In the genomic region with DNA sequence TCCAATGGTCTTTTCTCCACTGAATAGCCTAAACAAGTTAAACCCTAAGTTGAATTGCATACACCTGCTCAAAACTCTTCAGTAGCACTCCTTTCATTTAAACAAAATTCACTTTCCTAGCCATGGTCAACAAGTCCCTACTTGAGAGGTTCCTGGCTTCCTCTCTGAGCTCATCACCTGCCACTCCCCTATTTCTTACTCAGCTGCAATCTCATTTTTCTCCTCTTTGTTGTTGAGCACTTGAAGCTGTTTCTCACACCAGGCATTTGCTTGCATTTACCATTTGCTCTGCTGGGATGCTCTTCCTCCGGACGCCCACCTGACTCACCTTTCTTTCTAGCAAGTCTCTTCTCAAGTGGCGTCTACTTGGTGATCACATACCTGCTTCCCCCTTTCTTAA, we compare ENCODE assay signal across 28 cellular contexts. TPM values are rescaled to one million over a fixed set of nuclear protein-coding genes. Genes with fewer than 3 reads are reported as not detected.
A peak's percentile ranks its signal among the peaks of the same experiment; 100 is the strongest.
DNase-seq lines count a peak whose midpoint lies in the region; ATAC-seq and TF ChIP-seq lines count a peak whose summit lies in the region.
"Had no signal": no experiment of that assay in that cellular context is flagged by ENCODE, and none has a peak within 500 bp of the region (broad histone marks: within the 10 kb centered on the region; RNA-seq: fewer than 3 reads in every experiment).

No MANE protein-coding gene starts in this region.

- peak overlapping the region; percentile 74 for H3K4me2 ChIP-seq in mammary epithelial cell (ENCODE audit: insufficient read depth, low read depth, low read length)
- H3K4me2 ChIP-seq: KMS-11 had no signal

- H3K4me1 Mint-ChIP-seq in activated CD4-positive, alpha-beta memory T cell treated with anti-CD3 and anti-CD28 coated beads, Interleukin-2, amount 10 ng/mL, durations not matched to agents 7 days and 5 days = no peaks in the 10 kb centered on the region

- no peaks in the 10 kb centered on the region for H4K20me1 ChIP-seq in mammary epithelial cell (ENCODE audit: insufficient read depth, low read length)

- no peak for TF ChIP-seq CTCF in mammary epithelial cell (conservative IDR thresholded peaks at IDR 0.05 in 1 of 2, IDR thresholded peaks at IDR 0.05 in 1 of 2; ENCODE audit: extremely low read depth in 1 of 2, insufficient read depth in 1 of 2, low read depth in 1 of 2, low read length in 2 of 2)

- no peaks in the 10 kb centered on the region for H3K27me3 ChIP-seq in mammary epithelial cell (ENCODE audit: insufficient read depth, low read length)
- H3K27me3 ChIP-seq: thyroid gland had no signal

- in situ Hi-C loops in mammary epithelial cell (cut with MboI; ENCODE audit: low sequenced_read_pairs in 2 of 2) = no loop called here

- H3K9me3 Mint-ChIP-seq in activated CD4-positive, alpha-beta memory T cell treated with anti-CD3 and anti-CD28 coated beads, Interleukin-2, amount 10 ng/mL, durations not matched to agents 7 days and 5 days = no peaks in the 10 kb centered on the region
- H3K9me3 Mint-ChIP-seq: activated B cell treated with CpG ODN at 0.5 μM for 24 hours; activated naive CD4-positive, alpha-beta T cell treated with anti-CD3 and anti-CD28 coated beads for 36 hours; activated T-cell treated with anti-CD3 and anti-CD28 coated beads, Interleukin-2, amount 50 U/mL, for 24 hours; CD4-positive, alpha-beta T cell; nephron progenitor cell had no signal

- H3K9me3 ChIP-seq in mammary epithelial cell (replicated peaks; ENCODE audit: insufficient read depth, low read length) (no peaks in the 10 kb centered on the region), mesodermal cell (ENCODE audit: control insufficient read depth, low read length) (no peaks in the 10 kb centered on the region)
- H3K9me3 ChIP-seq: thyroid gland had no signal

- H2AFZ ChIP-seq in mammary epithelial cell (ENCODE audit: low read depth, low read length) = peak overlapping the region; percentile 74

- WGBS in mammary epithelial cell (ENCODE audit: low coverage, missing lambda C conversion rate) = 0% methylated on average over 3 of the region's 3 CpGs
- WGBS in mesodermal cell (ENCODE audit: insufficient coverage in 2 of 2), 2 experiments = 64 to 74% methylated on average over 3 of the region's 3 CpGs

- peak; percentile 62 for DNase-seq in DMS53 (lab: John Stamatoyannopoulos, UW)
- DNase-seq in LoVo (ENCODE audit: low spot score) = peak; percentile 51
- DNase-seq in mammary epithelial cell = peak; percentile 90
- no peak for DNase-seq in GM03348 (ENCODE audit: low spot score)
- DNase-seq in activated CD4-positive, alpha-beta memory T cell treated with anti-CD3 and anti-CD28 coated beads, Interleukin-2, amount 10 ng/mL, durations not matched to agents 7 days and 5 days = no peak
- no peak for DNase-seq in medulla oblongata (ENCODE audit: extremely low spot score)
- DNase-seq: activated B cell treated with CpG ODN at 0.5 μM for 24 hours; activated CD8-positive, alpha-beta T cell treated with anti-CD3 and anti-CD28 coated beads, Interleukin-2, amount 10 ng/mL, durations not matched to agents 7 days and 5 days; activated naive CD4-positive, alpha-beta T cell treated with anti-CD3 and anti-CD28 coated beads for 36 hours; activated T-cell treated with anti-CD3 and anti-CD28 coated beads, Interleukin-2, amount 50 U/mL, for 24 hours; amygdala; caudate nucleus; CD4-positive, alpha-beta T cell; dermis blood vessel endothelial cell; GOT3; kidney glomerular epithelial cell; midbrain; NCI-H1048; nephron progenitor cell; NK-92 treated with Interleukin-12 subunit alpha and Interleukin-12 subunit beta, amount 100 ng/mL, for 24 hours; stimulated activated naive CD4-positive, alpha-beta T cell; T-helper 9 cell; thyroid gland had no signal

- no peak overlapping the region for H3K4me3 ChIP-seq in mammary epithelial cell (replicated peaks in 1 of 3; ENCODE audit: insufficient read depth in 1 of 3, low read depth in 2 of 3, low read length in 3 of 3)
- H3K4me3 ChIP-seq in mesodermal cell (ENCODE audit: extremely low read depth, insufficient read depth, low read length, poor library complexity, severe bottlenecking) = no peak overlapping the region
- H3K4me3 ChIP-seq: thyroid gland had no signal

- no peaks in the 10 kb centered on the region for H3K36me3 Mint-ChIP-seq in activated CD4-positive, alpha-beta memory T cell treated with anti-CD3 and anti-CD28 coated beads, Interleukin-2, amount 10 ng/mL, durations not matched to agents 7 days and 5 days (ENCODE audit: low read depth)

- no peak overlapping the region for H3K4me3 Mint-ChIP-seq in activated CD4-positive, alpha-beta memory T cell treated with anti-CD3 and anti-CD28 coated beads, Interleukin-2, amount 10 ng/mL, durations not matched to agents 7 days and 5 days
- H3K4me3 Mint-ChIP-seq: activated B cell treated with CpG ODN at 0.5 μM for 24 hours; activated CD8-positive, alpha-beta T cell treated with anti-CD3 and anti-CD28 coated beads, Interleukin-2, amount 10 ng/mL, durations not matched to agents 7 days and 5 days; activated naive CD4-positive, alpha-beta T cell treated with anti-CD3 and anti-CD28 coated beads for 36 hours; activated T-cell treated with anti-CD3 and anti-CD28 coated beads, Interleukin-2, amount 50 U/mL, for 24 hours; CD4-positive, alpha-beta T cell; nephron progenitor cell had no signal

- BruUV-seq in mammary epithelial cell (replicated peaks; lab: Mats Ljungman, UMichigan) = no TSS peak

- POLR2A ChIA-PET in activated CD4-positive, alpha-beta memory T cell treated with anti-CD3 and anti-CD28 coated beads, Interleukin-2, amount 10 ng/mL, durations not matched to agents 7 days and 5 days (lab: Charles Lee) = no interaction called here

- H3K9ac ChIP-seq in mammary epithelial cell (ENCODE audit: insufficient read depth, low read length) = peak overlapping the region; percentile 45
- H3K9ac ChIP-seq: KMS-11 had no signal

- no peak for ATAC-seq in GM18909 (IDR thresholded peaks at IDR 0.05; ENCODE audit: poor library complexity, unreplicated experiment)
- ATAC-seq: activated CD8-positive, alpha-beta T cell treated with anti-CD3 and anti-CD28 coated beads, Interleukin-2, amount 10 ng/mL, durations not matched to agents 7 days and 5 days; SK-N-SH treated with all-trans-retinoic acid at 6 μM for 48 hours had no signal

- H3K4me1 ChIP-seq in mammary epithelial cell (ENCODE audit: insufficient read depth, low read length) (peaks cover 46% of the 10 kb centered on the region), mesodermal cell (ENCODE audit: control insufficient read depth, insufficient read depth, low read length, poor library complexity, severe bottlenecking) (peaks cover 43% of the 10 kb centered on the region)
- H3K4me1 ChIP-seq: thyroid gland had no signal

- peaks cover 2% of the 10 kb centered on the region for H3K27me3 Mint-ChIP-seq in activated CD4-positive, alpha-beta memory T cell treated with anti-CD3 and anti-CD28 coated beads, Interleukin-2, amount 10 ng/mL, durations not matched to agents 7 days and 5 days
- H3K27me3 Mint-ChIP-seq: CD4-positive, alpha-beta T cell had no signal

- H3K27ac Mint-ChIP-seq in activated CD4-positive, alpha-beta memory T cell treated with anti-CD3 and anti-CD28 coated beads, Interleukin-2, amount 10 ng/mL, durations not matched to agents 7 days and 5 days = no peak overlapping the region
- H3K27ac Mint-ChIP-seq: activated B cell treated with CpG ODN at 0.5 μM for 24 hours; activated CD8-positive, alpha-beta T cell treated with anti-CD3 and anti-CD28 coated beads, Interleukin-2, amount 10 ng/mL, durations not matched to agents 7 days and 5 days; activated naive CD4-positive, alpha-beta T cell treated with anti-CD3 and anti-CD28 coated beads for 36 hours; activated T-cell treated with anti-CD3 and anti-CD28 coated beads, Interleukin-2, amount 50 U/mL, for 24 hours; CD4-positive, alpha-beta T cell; nephron progenitor cell; progenitor cell of endocrine pancreas had no signal

- dilution Hi-C loops in mammary epithelial cell (cut with HindIII; ENCODE audit: low sequenced_read_pairs) = no loop called here

- intact Hi-C loops in mammary epithelial cell (cut with micrococcal nuclease) = loop anchor here (1.0 to 2.0 kb wide), 4 partner anchors 14 to 144 kb away; no protein-coding TSS in a partner anchor

- H3K79me2 ChIP-seq in mammary epithelial cell (ENCODE audit: insufficient read depth, low read length) = no peaks in the 10 kb centered on the region

- H3K36me3 ChIP-seq in mammary epithelial cell (ENCODE audit: insufficient read depth, low read length) = no peaks in the 10 kb centered on the region
- H3K36me3 ChIP-seq in mesodermal cell (ENCODE audit: control insufficient read depth, insufficient read depth, low read length) = no peaks in the 10 kb centered on the region
- H3K36me3 ChIP-seq: thyroid gland had no signal

- CTCF ChIA-PET in mammary epithelial cell (lab: Charles Lee; ENCODE audit: low non-redundant PET) = interaction anchor here (1.0 kb wide), 1 partner anchor 20 kb away, joined by 12 read pairs; no protein-coding TSS in a partner anchor
- CTCF ChIA-PET in activated CD4-positive, alpha-beta memory T cell treated with anti-CD3 and anti-CD28 coated beads, Interleukin-2, amount 10 ng/mL, durations not matched to agents 7 days and 5 days (lab: Charles Lee) = no interaction called here

- peak overlapping the region; percentile 92 for H3K27ac ChIP-seq in mammary epithelial cell (ENCODE audit: insufficient read depth, low read depth, low read length)
- peak overlapping the region; percentile 3 for H3K27ac ChIP-seq in mesodermal cell (ENCODE audit: low read depth, low read length, severe bottlenecking)
- H3K27ac ChIP-seq: KMS-11, thyroid gland had no signal

RNA-seq across cellular contexts. Expression of gene EDN1, which starts 38.5 kb away (rescaled TPM):
- total RNA-seq in mammary epithelial cell = 10 to 100 TPM in 1 of 2 donors, 1 to 10 TPM in 1; 8.9 to 11.3 TPM
- polyA plus RNA-seq in mammary epithelial cell = 2.5 TPM
- polyA minus RNA-seq in mammary epithelial cell = 0.78 TPM
- 43.7 TPM for polyA plus RNA-seq in mesodermal cell (2013, experiment 1 of 2)
- 45.3 TPM for polyA plus RNA-seq in mesodermal cell (2013, experiment 2 of 2)
- under 1 TPM in 1 of 2 experiments, not detected in 1; 0.10 TPM for total RNA-seq in activated CD4-positive, alpha-beta memory T cell treated with anti-CD3 and anti-CD28 coated beads, Interleukin-2, amount 10 ng/mL, durations not matched to agents 7 days and 5 days
- total RNA-seq: activated CD8-positive, alpha-beta T cell treated with anti-CD3 and anti-CD28 coated beads, Interleukin-2, amount 10 ng/mL, durations not matched to agents 7 days and 5 days had no signal

Comparison
In these comparisons a context has a peak if more than half of its experiments do, and no peak if none do; other contexts are left out.
1. DNase-seq: peak in DMS53 (single experiment), LoVo (single experiment) and mammary epithelial cell (single experiment); none in GM03348 (single experiment), activated CD4-positive, alpha-beta memory T cell treated with anti-CD3 and anti-CD28 coated beads, Interleukin-2, amount 10 ng/mL, durations not matched to agents 7 days and 5 days (single experiment) and medulla oblongata (single experiment).
2. RNA of gene EDN1, which starts 38.5 kb away (total RNA-seq): 8.9 to 11.3 TPM in mammary epithelial cell; 0.10 TPM in activated CD4-positive, alpha-beta memory T cell treated with anti-CD3 and anti-CD28 coated beads, Interleukin-2, amount 10 ng/mL, durations not matched to agents 7 days and 5 days; every median in the first group is over 4 times any median in the second.